1 cellular context compared by ENCODE assay signal in genomic region chr6:156780117-156780641, GRCh38.
TF ChIP-seq lines count a peak whose summit lies in the region.

No MANE protein-coding gene starts in this region.

TF ChIP-seq in IMR-90, 13 proteins besides CTCF, POLR2A, EP300 and RAD21:
- TF ChIP-seq FOS (IDR thresholded peaks at IDR 0.05; ENCODE audit: low read depth, low read length) (no peak), ELK1 (IDR thresholded peaks at IDR 0.05; ENCODE audit: borderline replicate concordance, low read depth, low read length) (no peak), SMC3 (IDR thresholded peaks at IDR 0.05; ENCODE audit: low read depth, low read length) (no peak), NFE2L2 (IDR thresholded peaks at IDR 0.05; ENCODE audit: low read depth, low read length) (no peak), MXI1 (IDR thresholded peaks at IDR 0.05; ENCODE audit: borderline replicate concordance, low read depth, low read length) (peak; percentile 71; the same call in 1 of the 2 replicates), CHD1 (IDR thresholded peaks at IDR 0.05; ENCODE audit: low read depth, low read length) (no peak), CEBPB (IDR thresholded peaks at IDR 0.05; ENCODE audit: low read depth, low read length) (peak; percentile 18; the same call in 1 of the 2 replicates), RCOR1 (IDR thresholded peaks at IDR 0.05; ENCODE audit: insufficient replicate concordance, low read length) (no peak), MAFK (IDR thresholded peaks at IDR 0.05; ENCODE audit: low read depth, low read length) (peak; percentile 60), RFX5 (IDR thresholded peaks at IDR 0.05; ENCODE audit: low read depth, low read length) (no peak), BHLHE40 (IDR thresholded peaks at IDR 0.05; ENCODE audit: low read depth, low read length) (no peak), MAZ (IDR thresholded peaks at IDR 0.05; ENCODE audit: borderline replicate concordance, low read depth, low read length) (no peak)
- TF ChIP-seq, protein P1, sequence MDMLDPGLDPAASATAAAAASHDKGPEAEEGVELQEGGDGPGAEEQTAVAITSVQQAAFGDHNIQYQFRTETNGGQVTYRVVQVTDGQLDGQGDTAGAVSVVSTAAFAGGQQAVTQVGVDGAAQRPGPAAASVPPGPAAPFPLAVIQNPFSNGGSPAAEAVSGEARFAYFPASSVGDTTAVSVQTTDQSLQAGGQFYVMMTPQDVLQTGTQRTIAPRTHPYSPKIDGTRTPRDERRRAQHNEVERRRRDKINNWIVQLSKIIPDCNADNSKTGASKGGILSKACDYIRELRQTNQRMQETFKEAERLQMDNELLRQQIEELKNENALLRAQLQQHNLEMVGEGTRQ (IDR thresholded peaks at IDR 0.05; ENCODE audit: low read depth, low read length) = no peak
